ENCODE assay signal across 8 cellular contexts in the genomic region with DNA sequence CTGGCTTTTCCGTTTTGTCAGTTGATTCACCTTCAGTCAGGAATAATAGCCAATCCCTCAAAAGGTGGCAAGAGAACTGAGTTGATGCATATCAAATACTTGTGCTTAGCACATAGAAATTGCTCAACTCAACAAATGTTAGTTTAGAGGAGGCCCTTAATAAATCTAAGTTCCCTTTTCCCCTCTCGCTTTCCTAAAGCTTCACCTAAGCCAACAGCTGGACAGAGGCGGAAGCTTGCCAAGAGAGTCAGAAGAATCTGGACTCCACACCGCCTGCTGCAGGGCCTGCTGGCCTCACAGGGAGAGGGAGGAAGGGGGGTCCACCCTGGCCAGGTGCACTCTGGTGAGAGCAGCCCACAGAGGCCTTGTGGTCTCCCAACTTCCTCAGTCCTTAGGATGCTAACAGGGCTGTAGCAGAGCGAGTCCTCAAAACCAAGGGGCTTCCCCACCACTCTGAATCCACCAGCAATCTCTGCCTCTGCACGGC.
DNase-seq lines count a peak whose midpoint lies in the region; ATAC-seq lines count a peak whose summit lies in the region.

No MANE protein-coding gene starts in this region.

- H3K4me1 ChIP-seq in esophagus (ENCODE audit: control insufficient read depth in 2 of 2, insufficient read depth in 2 of 2, low read length in 1 of 2) = peaks cover 11 to 34% of the 10 kb centered on the region in 2 donors

- peak overlapping the region; percentile 14 to 63 for H3K27ac ChIP-seq in esophagus (ENCODE audit: low read depth in 2 of 2, low read length in 1 of 2)

- DNase-seq in RPMI8226 (peak; percentile 90), KG1 (lab: John Stamatoyannopoulos, UW) (no peak), NCI-H2171 treated with DMSO at 0.1 percent for 48 hours (lab: John Stamatoyannopoulos, UW) (no peak)
- DNase-seq in stimulated activated naive CD8-positive, alpha-beta T cell treated with anti-CD3 and anti-CD28 coated beads, Interleukin-15, Interleukin-2, amounts not matched to agents 100 U/mL and 50 U/mL, for 24 hours = peak; percentile 26
- no peak for DNase-seq in activated CD4-positive, alpha-beta T cell treated with anti-CD3 and anti-CD28 coated beads, Interleukin-2, amount 50 U/mL, for 1 hour

- H3K36me3 ChIP-seq in esophagus (ENCODE audit: control insufficient read depth in 2 of 2, insufficient read depth in 2 of 2, low read length in 1 of 2) = no peaks in the 10 kb centered on the region

- H3K27me3 ChIP-seq in esophagus (ENCODE audit: control insufficient read depth in 1 of 2, insufficient read depth in 2 of 2, low read length in 2 of 2) = no peaks in the 10 kb centered on the region

- WGBS in esophagus, 2 donors = 62 to 66% methylated on average over 6 of the region's 6 CpGs

- H3K9me3 ChIP-seq in esophagus (ENCODE audit: control insufficient read depth in 2 of 2, insufficient read depth in 1 of 2, low read depth in 1 of 2, low read length in 1 of 2) = no peaks in the 10 kb centered on the region

- ATAC-seq in GM18498 (IDR thresholded peaks at IDR 0.05; ENCODE audit: unreplicated experiment) (peak; percentile 53), HG02678 (IDR thresholded peaks at IDR 0.05; ENCODE audit: unreplicated experiment) (peak; percentile 74)
- no peak for ATAC-seq in stimulated activated naive CD8-positive, alpha-beta T cell treated with anti-CD3 and anti-CD28 coated beads, Interleukin-15, Interleukin-2, amounts not matched to agents 100 U/mL and 50 U/mL, for 24 hours

- no peak overlapping the region for H3K4me3 ChIP-seq in esophagus (ENCODE audit: low read depth in 1 of 2, low read length in 2 of 2)

Comparison
In these comparisons a context has a peak if more than half of its experiments do, and no peak if none do; other contexts are left out.
1. DNase-seq: peak in RPMI8226 (single experiment) and stimulated activated naive CD8-positive, alpha-beta T cell treated with anti-CD3 and anti-CD28 coated beads, Interleukin-15, Interleukin-2, amounts not matched to agents 100 U/mL and 50 U/mL, for 24 hours (single experiment); none in KG1 (single experiment), NCI-H2171 treated with DMSO at 0.1 percent for 48 hours (single experiment) and activated CD4-positive, alpha-beta T cell treated with anti-CD3 and anti-CD28 coated beads, Interleukin-2, amount 50 U/mL, for 1 hour (single experiment).